In genomic region chr10:61987537-61987936, GRCh38 we compare ENCODE assay signal across 8 cellular contexts.
DNase-seq lines count a peak whose midpoint lies in the region; ATAC-seq and TF ChIP-seq lines count a peak whose summit lies in the region.

No MANE protein-coding gene starts in this region.

- no peaks in the 10 kb centered on the region for H3K27me3 Mint-ChIP-seq in CD4-positive, alpha-beta T cell
- H3K27me3 Mint-ChIP-seq in memory B cell = no peaks in the 10 kb centered on the region

- H3K4me3 Mint-ChIP-seq in CD4-positive, alpha-beta T cell = peak overlapping the region; percentile 18
- H3K4me3 Mint-ChIP-seq in memory B cell = peak overlapping the region; percentile 33

- DNase-seq in CD4-positive, alpha-beta T cell = no peak
- no peak for DNase-seq in memory B cell (ENCODE audit: low spot score in 2 of 2)
- no peak for DNase-seq in NCI-H345 treated with DMSO at 0.1 percent for 48 hours (lab: John Stamatoyannopoulos, UW; ENCODE audit: unreplicated experiment)
- no peak for DNase-seq in H7
- DNase-seq in T1000 (lab: John Stamatoyannopoulos, UW) = no peak
- no peak for DNase-seq in NCI-H510A treated with DMSO at 0.1 percent for 48 hours (lab: John Stamatoyannopoulos, UW)

- POLR2A ChIA-PET in CD4-positive, alpha-beta T cell (lab: Charles Lee) = interaction anchor here (0.6 to 2.9 kb wide), 6 partner anchors 13 to 196 kb away, joined by 3 to 14 read pairs (median 4); no protein-coding TSS in a partner anchor

- CTCF ChIA-PET in CD4-positive, alpha-beta T cell (lab: Charles Lee) = interaction anchor here (0.9 to 2.0 kb wide), 2 partner anchors 51 to 91 kb away, joined by 3 to 4 read pairs; no protein-coding TSS in a partner anchor

- peak overlapping the region; percentile 78 for H3K27ac Mint-ChIP-seq in CD4-positive, alpha-beta T cell
- H3K27ac Mint-ChIP-seq in memory B cell = peak overlapping the region; percentile 95

- H3K36me3 ChIP-seq in H7 (replicated peaks; ENCODE audit: control insufficient read depth, insufficient read depth, low read length) = no peaks in the 10 kb centered on the region

- intact Hi-C loops in CD4-positive, alpha-beta T cell (cut with DNase I, micrococcal nuclease) = loop anchor here in 1 of 2 experiments (5.0 kb wide), 1 partner anchor 90 kb away; no protein-coding TSS in a partner anchor

- H3K9me3 ChIP-seq in CD4-positive, alpha-beta T cell (ENCODE audit: control insufficient read depth, low read length) = no peaks in the 10 kb centered on the region

- no peak overlapping the region for H3K4me3 ChIP-seq in H7 (ENCODE audit: insufficient read depth, low read depth, low read length)

- no peaks in the 10 kb centered on the region for H3K27me3 ChIP-seq in CD4-positive, alpha-beta T cell (ENCODE audit: control insufficient read depth, insufficient read depth, low read length)
- no peaks in the 10 kb centered on the region for H3K27me3 ChIP-seq in H7 (ENCODE audit: control insufficient read depth, insufficient read depth, low read length)

- H3K36me3 Mint-ChIP-seq in CD4-positive, alpha-beta T cell (ENCODE audit: low read depth) = peaks cover 18% of the 10 kb centered on the region
- peaks cover 34% of the 10 kb centered on the region for H3K36me3 Mint-ChIP-seq in memory B cell

- TF ChIP-seq CTCF in CD4-positive, alpha-beta T cell (IDR thresholded peaks at IDR 0.05) = no peak

- H3K4me1 Mint-ChIP-seq in CD4-positive, alpha-beta T cell (ENCODE audit: low read depth) = peaks cover 63% of the 10 kb centered on the region
- H3K4me1 Mint-ChIP-seq in memory B cell = peaks cover 48% of the 10 kb centered on the region

- no peak for ATAC-seq in CD4-positive, alpha-beta T cell (ENCODE audit: poor library complexity)
- ATAC-seq in GM21390 (IDR thresholded peaks at IDR 0.05; ENCODE audit: unreplicated experiment) = peak; percentile 28
- peak; percentile 7 for ATAC-seq in HG03520 (IDR thresholded peaks at IDR 0.05; ENCODE audit: unreplicated experiment)
- peak; percentile 10 for ATAC-seq in memory B cell (ENCODE audit: low read depth)

- no peak overlapping the region for H3K27ac ChIP-seq in CD4-positive, alpha-beta T cell (ENCODE audit: low read depth, low read length)

- H3K9me3 Mint-ChIP-seq in CD4-positive, alpha-beta T cell = no peaks in the 10 kb centered on the region
- no peaks in the 10 kb centered on the region for H3K9me3 Mint-ChIP-seq in memory B cell
